8 cellular contexts compared by ENCODE assay signal in the genomic region with DNA sequence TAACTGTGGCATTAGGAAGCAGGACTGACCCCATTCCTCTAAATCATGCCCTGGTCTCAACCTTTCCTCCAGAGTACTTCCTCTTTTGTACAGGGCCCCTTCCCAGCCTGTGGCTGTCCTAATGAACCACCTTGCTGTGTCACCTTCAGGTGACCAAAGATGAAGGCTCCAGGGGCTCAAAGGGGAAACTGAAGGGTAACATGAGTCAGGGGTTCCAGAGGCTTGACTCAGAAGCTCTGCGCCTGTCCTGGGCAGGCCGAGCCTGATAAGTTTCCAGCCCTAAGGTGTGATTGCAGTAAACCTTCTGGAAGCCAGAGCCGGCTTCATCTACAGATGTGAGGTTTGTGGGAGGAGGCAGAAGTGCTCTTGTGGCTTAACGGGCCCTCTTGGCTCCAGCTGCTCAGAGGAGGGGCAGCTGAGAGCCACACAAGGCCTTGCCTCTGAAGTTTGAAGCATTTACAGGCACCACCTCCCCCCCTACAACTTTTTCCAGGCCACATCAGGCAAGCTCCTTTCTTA.
DNase-seq lines count a peak whose midpoint lies in the region; ATAC-seq and TF ChIP-seq lines count a peak whose summit lies in the region.

No MANE protein-coding gene starts in this region.

- H3K9me2 ChIP-seq in PC-3 (replicated peaks; ENCODE audit: low read length), result no peaks in the 10 kb centered on the region

- peaks cover 15% of the 10 kb centered on the region for H3K36me3 Mint-ChIP-seq in activated naive CD8-positive, alpha-beta T cell treated with anti-CD3 and anti-CD28 coated beads, Interleukin-2, amount 50 U/mL, for 24 hours (ENCODE audit: low read depth)

- POLR2A ChIA-PET in PC-3 (lab: Charles Lee; ENCODE audit: unreplicated experiment), result no interaction called here

- H3K27me3 Mint-ChIP-seq in activated naive CD8-positive, alpha-beta T cell treated with anti-CD3 and anti-CD28 coated beads, Interleukin-2, amount 50 U/mL, for 24 hours, result no peaks in the 10 kb centered on the region

- H3K27me3 ChIP-seq in PC-3 (ENCODE audit: low read length), result no peaks in the 10 kb centered on the region

- H3K9me3 ChIP-seq in PC-3 (ENCODE audit: low read length), result no peaks in the 10 kb centered on the region

- H3K36me3 ChIP-seq in PC-3 (ENCODE audit: low read depth, low read length), result no peaks in the 10 kb centered on the region

- TF ChIP-seq POLR2A in GM18526 (IDR thresholded peaks at IDR 0.05; ENCODE audit: extremely low read depth, insufficient read length), result peak; percentile 26

- no peak overlapping the region for H3K9ac ChIP-seq in PC-3 (ENCODE audit: low read length)

- BruUV-seq in PC-3 (replicated peaks; lab: Mats Ljungman, UMichigan), result no TSS peak

- no peak for TF ChIP-seq CTCF in PC-3 (conservative IDR thresholded peaks at IDR 0.05; ENCODE audit: low read depth, low read length)

- H2AFZ ChIP-seq in PC-3 (ENCODE audit: low read length), result no peak overlapping the region

- peak; percentile 34 for DNase-seq in PC-3
- peak; percentile 69 for DNase-seq in activated naive CD8-positive, alpha-beta T cell treated with anti-CD3 and anti-CD28 coated beads, Interleukin-2, amount 50 U/mL, for 24 hours
- no peak for DNase-seq in sciatic nerve (ENCODE audit: low spot score)
- DNase-seq in cardiac septum (ENCODE audit: low spot score), result no peak
- no peak for DNase-seq in NCI-H2107 treated with DMSO at 0.1 percent for 48 hours (lab: John Stamatoyannopoulos, UW; ENCODE audit: unreplicated experiment)
- DNase-seq in NCI-H1417 treated with DMSO at 0.1 percent for 48 hours (lab: John Stamatoyannopoulos, UW), result no peak

- H3K27ac ChIP-seq in PC-3 (ENCODE audit: low read length), result no peak overlapping the region

- peak overlapping the region; percentile 98 for H3K27ac Mint-ChIP-seq in activated naive CD8-positive, alpha-beta T cell treated with anti-CD3 and anti-CD28 coated beads, Interleukin-2, amount 50 U/mL, for 24 hours

- no peaks in the 10 kb centered on the region for H3K9me3 Mint-ChIP-seq in activated naive CD8-positive, alpha-beta T cell treated with anti-CD3 and anti-CD28 coated beads, Interleukin-2, amount 50 U/mL, for 24 hours

- H3F3A ChIP-seq in PC-3 (ENCODE audit: low read length, unreplicated experiment), result no peaks in the 10 kb centered on the region

- intact Hi-C loops in PC-3 (cut with micrococcal nuclease) (no loop called here), sciatic nerve (cut with DNase I) (no loop called here), cardiac septum (cut with DNase I) (no loop called here)

- H3K4me2 ChIP-seq in PC-3 (ENCODE audit: low read length), result no peak overlapping the region

- CTCF ChIA-PET in PC-3 (lab: Charles Lee), result no interaction called here

- no peaks in the 10 kb centered on the region for H3K79me2 ChIP-seq in PC-3 (ENCODE audit: low read length)

- peak overlapping the region; percentile 60 for H3K4me3 Mint-ChIP-seq in activated naive CD8-positive, alpha-beta T cell treated with anti-CD3 and anti-CD28 coated beads, Interleukin-2, amount 50 U/mL, for 24 hours

- peaks cover 13% of the 10 kb centered on the region; the same call in 1 of the 2 replicates for H3K4me1 ChIP-seq in PC-3 (ENCODE audit: insufficient read depth, low read length)

- no peaks in the 10 kb centered on the region for H4K20me1 ChIP-seq in PC-3 (ENCODE audit: low read length)

- H3K4me1 Mint-ChIP-seq in activated naive CD8-positive, alpha-beta T cell treated with anti-CD3 and anti-CD28 coated beads, Interleukin-2, amount 50 U/mL, for 24 hours, result peaks cover 91% of the 10 kb centered on the region

- H3K4me3 ChIP-seq in PC-3 (ENCODE audit: low read length), result no peak overlapping the region

- ATAC-seq in HG02763 (IDR thresholded peaks at IDR 0.05; ENCODE audit: unreplicated experiment) (peak; percentile 67), PC-3 (no peak; the same call in 1 of the 2 replicates), sciatic nerve (peak; percentile 39)
- ATAC-seq in activated naive CD8-positive, alpha-beta T cell treated with anti-CD3 and anti-CD28 coated beads, Interleukin-2, amount 50 U/mL, for 24 hours, result peak; percentile 85

Comparison
In these comparisons a context has a peak if more than half of its experiments do, and no peak if none do; other contexts are left out.
1. DNase-seq: peak in PC-3 (single experiment) and activated naive CD8-positive, alpha-beta T cell treated with anti-CD3 and anti-CD28 coated beads, Interleukin-2, amount 50 U/mL, for 24 hours (single experiment); none in sciatic nerve (single experiment), cardiac septum (single experiment), NCI-H2107 treated with DMSO at 0.1 percent for 48 hours (single experiment) and NCI-H1417 treated with DMSO at 0.1 percent for 48 hours (single experiment).